ENCODE assay signal across 1 cellular context in the genomic region with DNA sequence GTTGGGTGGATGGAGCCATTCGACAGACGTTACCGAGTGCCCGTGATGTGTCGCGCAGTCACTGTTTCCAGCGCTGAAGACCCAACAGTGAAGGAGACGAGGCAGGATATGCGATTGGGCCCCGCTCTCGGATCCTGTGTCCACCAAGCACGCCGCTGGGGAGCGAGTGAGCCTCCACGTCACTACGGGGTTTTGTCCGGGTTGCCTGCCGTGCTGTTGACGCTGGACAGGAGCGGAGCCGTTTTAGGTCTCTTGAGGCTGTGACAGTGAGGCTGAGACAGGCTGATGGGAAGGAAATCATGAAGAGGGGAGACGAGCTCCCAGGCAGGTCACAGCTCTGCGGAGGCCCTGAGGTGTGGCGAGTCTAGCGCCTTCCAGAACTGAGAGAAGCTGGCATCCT.
A peak's percentile ranks its signal among the peaks of the same experiment; 100 is the strongest.
TF ChIP-seq lines count a peak whose summit lies in the region.

No MANE protein-coding gene starts in this region.

TF ChIP-seq in K562, 482 proteins besides CTCF, POLR2A, EP300 and RAD21:
- TF ChIP-seq RBM14 (IDR thresholded peaks at IDR 0.05; ENCODE audit: borderline replicate concordance, insufficient read depth, low read depth, low read length) (no peak), POLR2G (IDR thresholded peaks at IDR 0.05; ENCODE audit: low read depth, low read length) (peak; percentile 35; the same call in 1 of the 2 replicates), ZNF551 (CRISPR knock-in tag; IDR thresholded peaks at IDR 0.05) (no peak)
